9 cellular contexts compared by ENCODE assay signal in the genomic region with DNA sequence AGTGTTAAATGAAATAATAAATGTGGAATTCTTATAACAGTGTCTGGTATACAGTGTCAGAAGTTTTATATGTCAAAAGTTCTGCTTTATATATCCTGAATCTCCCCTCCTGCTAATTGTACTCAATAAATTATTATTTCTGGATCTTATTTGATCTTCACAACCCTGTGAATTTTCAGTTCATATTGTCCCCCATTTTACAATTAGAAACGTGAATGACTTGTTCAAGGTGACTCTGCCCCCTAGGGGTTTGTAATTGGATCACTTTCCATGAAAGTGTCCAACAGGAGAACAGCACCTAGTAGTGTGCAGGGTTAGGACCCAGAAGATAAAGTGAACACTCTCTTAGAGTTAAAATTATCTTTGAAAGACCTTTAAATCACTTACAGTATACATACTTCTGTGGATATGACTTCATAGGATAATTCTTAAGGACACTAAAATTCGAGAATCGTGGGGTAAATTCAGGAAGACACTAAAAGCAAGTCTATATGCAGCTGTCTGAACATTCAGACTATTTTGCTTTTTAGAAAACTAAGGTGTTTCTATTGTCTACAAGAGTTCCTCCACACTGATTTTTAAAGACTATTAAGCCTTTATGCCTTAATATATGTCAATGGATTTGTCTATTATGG. TPM values are rescaled to one million over a fixed set of nuclear protein-coding genes. Genes with fewer than 3 reads are reported as not detected.
A peak's percentile ranks its signal among the peaks of the same experiment; 100 is the strongest.
DNase-seq lines count a peak whose midpoint lies in the region; ATAC-seq and TF ChIP-seq lines count a peak whose summit lies in the region.
"Had no signal": no experiment of that assay in that cellular context is flagged by ENCODE, and none has a peak within 500 bp of the region (broad histone marks: within the 10 kb centered on the region; RNA-seq: fewer than 3 reads in every experiment).

No MANE protein-coding gene starts in this region.

- no peaks in the 10 kb centered on the region for H3K36me3 ChIP-seq in BJ (ENCODE audit: control insufficient read depth, insufficient read depth, low read length)
- H3K36me3 ChIP-seq in GM23248 (ENCODE audit: low read depth) = no peaks in the 10 kb centered on the region
- H3K36me3 ChIP-seq in SJCRH30 = no peaks in the 10 kb centered on the region

- CTCF ChIA-PET in BJ (lab: Yijun Ruan, JAX) = interaction anchor here (2.4 kb wide), 1 partner anchor 16 kb away, joined by 8 read pairs; no protein-coding TSS in a partner anchor

- H3K27me3 ChIP-seq in BJ (ENCODE audit: control insufficient read depth, insufficient read depth, low read length) (no peaks in the 10 kb centered on the region), GM23248 (replicated peaks; ENCODE audit: insufficient read depth) (no peaks in the 10 kb centered on the region), SJCRH30 (no peaks in the 10 kb centered on the region)

- H3K9ac ChIP-seq in GM23248 = peak overlapping the region; percentile 66; the same call in 1 of the 2 replicates

- POLR2A ChIA-PET in BJ (lab: Charles Lee) = no interaction called here

- in situ Hi-C loops in GM23248 (cut with MboI) = no loop called here

- H3K27ac ChIP-seq in GM23248 (no peak overlapping the region), SJCRH30 (no peak overlapping the region), coronary artery (no peak overlapping the region)

- H3K79me2 ChIP-seq in GM23248 (ENCODE audit: insufficient read depth) = peaks cover 19% of the 10 kb centered on the region

- DNase-seq in BJ (ENCODE audit: low read depth) (no peak), GM23248 (peak; percentile 64), SJCRH30 (peak; percentile 22 to 50), iris pigment epithelial cell (ENCODE audit: low read depth) (peak; percentile 65), NCI-H2029 (lab: John Stamatoyannopoulos, UW) (no peak), COLO668 (lab: John Stamatoyannopoulos, UW; ENCODE audit: unreplicated experiment) (no peak), coronary artery (ENCODE audit: low spot score) (no peak)

- no peak for ATAC-seq in GM19397 (IDR thresholded peaks at IDR 0.05; ENCODE audit: unreplicated experiment)

- H4K20me1 ChIP-seq in GM23248 (ENCODE audit: insufficient read depth) = no peaks in the 10 kb centered on the region

- WGBS in GM23248 (ENCODE audit: low coverage in 1 of 2, low lambda C conversion rate in 2 of 2, missing lambda C conversion rate in 2 of 2), 2 experiments = 65 to 66% methylated on average over 3 of the region's 3 CpGs

- H3K9me3 ChIP-seq in GM23248 (ENCODE audit: low read depth) (no peaks in the 10 kb centered on the region), SJCRH30 (replicated peaks) (no peaks in the 10 kb centered on the region)

- H3K4me2 ChIP-seq in GM23248 (ENCODE audit: unreplicated experiment) = peak overlapping the region; percentile 89

- peaks cover 56% of the 10 kb centered on the region for H3K4me1 ChIP-seq in GM23248 (ENCODE audit: insufficient read depth)
- H3K4me1 ChIP-seq in SJCRH30 = peaks cover 13% of the 10 kb centered on the region

- H3K9me2 ChIP-seq in GM23248 (ENCODE audit: insufficient read depth) = no peaks in the 10 kb centered on the region

- TF ChIP-seq CTCF in BJ (IDR thresholded peaks at IDR 0.05; ENCODE audit: insufficient read depth, low read depth, low read length) (peak; percentile 49), coronary artery (IDR thresholded peaks at IDR 0.05) (no peak)

- 0 out of 2 replicates have a peak overlapping the region, but pooled peaks have one; percentile 77 for H2AFZ ChIP-seq in GM23248

- H3K4me3 ChIP-seq in BJ (ENCODE audit: low read depth, low read length) = no peak overlapping the region
- no peak overlapping the region for H3K4me3 ChIP-seq in GM23248
- H3K4me3 ChIP-seq in SJCRH30 = no peak overlapping the region
- no peak overlapping the region for H3K4me3 ChIP-seq in coronary artery
- H3K4me3 ChIP-seq: lung had no signal

- peaks cover 59% of the 10 kb centered on the region for H3F3A ChIP-seq in GM23248 (ENCODE audit: insufficient read depth)

RNA-seq across cellular contexts. Expression of gene DDR2, which starts 4.5 kb away (rescaled TPM):
- polyA plus RNA-seq in BJ (2011; rRNA removed) = 267 and 282 TPM in 2 replicates
- 348 and 481 TPM in 2 replicates for polyA minus RNA-seq in BJ (2011; rRNA and poly(A)+ RNA removed)
- total RNA-seq in GM23248 (2014; rRNA removed; shearing (Covaris generic)) = 194 and 196 TPM in 2 replicates
- polyA plus RNA-seq in GM23248 (2016; fragmentation: Nextera tagmentation; extraction: Ambion mirVana) = 94.7 and 96.1 TPM in 2 replicates
- 41.1 and 47.8 TPM in 2 replicates for total RNA-seq in SJCRH30 (2014; rRNA removed; shearing (Covaris generic))

Comparison
In these comparisons a context has a peak if more than half of its experiments do, and no peak if none do; other contexts are left out.
1. DNase-seq: peak in GM23248 (single experiment), SJCRH30 (2 of 2) and iris pigment epithelial cell (single experiment); none in BJ (single experiment), NCI-H2029 (single experiment), COLO668 (single experiment) and coronary artery (single experiment).